Comparison of ENCODE assay signal across 8 cellular contexts in the genomic region with DNA sequence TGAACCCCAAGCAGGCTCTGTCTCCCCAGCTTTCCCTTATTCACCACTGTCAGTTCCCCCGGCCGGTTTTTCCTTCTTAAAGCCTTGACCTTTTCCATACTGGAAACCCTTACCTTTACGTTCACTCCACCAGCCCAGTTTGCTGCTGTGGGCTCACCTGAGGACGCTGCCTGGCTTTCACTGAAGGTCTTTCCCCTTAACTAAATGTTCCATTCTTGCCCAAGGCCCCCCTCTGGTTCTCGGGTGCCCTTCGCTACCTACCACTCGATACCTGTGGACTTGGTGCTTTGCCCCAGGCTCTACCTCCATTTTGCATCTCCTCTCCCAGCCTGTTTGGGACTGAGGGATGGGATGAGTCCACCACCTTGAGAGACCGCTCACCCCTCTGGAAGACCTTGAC. TPM values are rescaled to one million over a fixed set of nuclear protein-coding genes. Genes with fewer than 3 reads are reported as not detected.
DNase-seq lines count a peak whose midpoint lies in the region; ATAC-seq and TF ChIP-seq lines count a peak whose summit lies in the region.

No MANE protein-coding gene starts in this region.

- peak overlapping the region; percentile 74 for H3K27ac Mint-ChIP-seq in stimulated activated naive CD8-positive, alpha-beta T cell treated with anti-CD3 and anti-CD28 coated beads, Interleukin-15, Interleukin-2, amounts not matched to agents 100 ng/mL and 50 ng/mL, for 24 hours

- no peaks in the 10 kb centered on the region for H3K9me3 Mint-ChIP-seq in stimulated activated naive CD8-positive, alpha-beta T cell treated with anti-CD3 and anti-CD28 coated beads, Interleukin-15, Interleukin-2, amounts not matched to agents 100 ng/mL and 50 ng/mL, for 24 hours

- peak overlapping the region; percentile 70 for H3K9ac ChIP-seq in mammary epithelial cell (ENCODE audit: insufficient read depth, low read length)

- H3K9me3 ChIP-seq in mammary epithelial cell (replicated peaks; ENCODE audit: insufficient read depth, low read length) (no peaks in the 10 kb centered on the region), mesodermal cell (ENCODE audit: control insufficient read depth, low read length) (no peaks in the 10 kb centered on the region), aorta (ENCODE audit: control insufficient read depth, low read length) (no peaks in the 10 kb centered on the region)

- CTCF ChIA-PET in mammary epithelial cell (lab: Charles Lee; ENCODE audit: low non-redundant PET) = interaction anchor here (0.6 kb wide), 1 partner anchor 31 kb away, joined by 10 read pairs; no protein-coding TSS in a partner anchor

- H3K79me2 ChIP-seq in mammary epithelial cell (ENCODE audit: insufficient read depth, low read length) = peaks cover 51% of the 10 kb centered on the region

- peak overlapping the region; percentile 83 for H3K4me2 ChIP-seq in mammary epithelial cell (ENCODE audit: insufficient read depth, low read depth, low read length)

- peak overlapping the region; percentile 78 to 99 (median 82) for H3K4me3 ChIP-seq in mammary epithelial cell (replicated peaks in 1 of 3; ENCODE audit: insufficient read depth in 1 of 3, low read depth in 2 of 3, low read length in 3 of 3)
- H3K4me3 ChIP-seq in mesodermal cell (ENCODE audit: extremely low read depth, insufficient read depth, low read length, poor library complexity, severe bottlenecking) = peak overlapping the region; percentile 96
- H3K4me3 ChIP-seq in aorta (ENCODE audit: low read length in 2 of 2) = peak overlapping the region; percentile 76 to 93

- peak overlapping the region; percentile 98 for H3K4me3 Mint-ChIP-seq in stimulated activated naive CD8-positive, alpha-beta T cell treated with anti-CD3 and anti-CD28 coated beads, Interleukin-15, Interleukin-2, amounts not matched to agents 100 ng/mL and 50 ng/mL, for 24 hours

- H4K20me1 ChIP-seq in mammary epithelial cell (ENCODE audit: insufficient read depth, low read length) = no peaks in the 10 kb centered on the region

- peak overlapping the region; percentile 82 for H2AFZ ChIP-seq in mammary epithelial cell (ENCODE audit: low read depth, low read length)

- dilution Hi-C loops in mammary epithelial cell (cut with HindIII; ENCODE audit: low sequenced_read_pairs) = no loop called here

- BruUV-seq in mammary epithelial cell (replicated peaks; lab: Mats Ljungman, UMichigan) = no TSS peak

- intact Hi-C loops in mammary epithelial cell (cut with micrococcal nuclease) = loop anchor here (2.0 kb wide), 1 partner anchor 41 kb away; the partner anchor contains the start of gene EIF2B5
- intact Hi-C loops in aorta (cut with DNase I) = loop anchor here in 1 of 2 donors (5.0 kb wide), 1 partner anchor 72 kb away; the partner anchor contains the start of genes ALG3 and EEF1AKMT4

- ATAC-seq in stimulated activated naive CD8-positive, alpha-beta T cell treated with anti-CD3 and anti-CD28 coated beads, Interleukin-15, Interleukin-2, amounts not matched to agents 100 U/mL and 50 U/mL, for 24 hours = no peak
- no peak for ATAC-seq in aorta (ENCODE audit: low FRiP score)
- no peak for ATAC-seq in GM21360 (IDR thresholded peaks at IDR 0.05; ENCODE audit: unreplicated experiment)
- ATAC-seq in GM21619 (IDR thresholded peaks at IDR 0.05; ENCODE audit: unreplicated experiment) = no peak

- no peaks in the 10 kb centered on the region for H3K27me3 ChIP-seq in mammary epithelial cell (ENCODE audit: insufficient read depth, low read length)
- no peaks in the 10 kb centered on the region for H3K27me3 ChIP-seq in aorta (ENCODE audit: control insufficient read depth in 1 of 2, insufficient read depth in 2 of 2, low read length in 1 of 2)

- H3K36me3 ChIP-seq in mammary epithelial cell (ENCODE audit: insufficient read depth, low read length) = peaks cover 28% of the 10 kb centered on the region
- peaks cover 72% of the 10 kb centered on the region for H3K36me3 ChIP-seq in mesodermal cell (ENCODE audit: control insufficient read depth, insufficient read depth, low read length)
- peaks cover 3 to 13% of the 10 kb centered on the region in 2 donors for H3K36me3 ChIP-seq in aorta (ENCODE audit: control insufficient read depth in 1 of 2, insufficient read depth in 2 of 2, low read length in 1 of 2)

- H3K36me3 Mint-ChIP-seq in stimulated activated naive CD8-positive, alpha-beta T cell treated with anti-CD3 and anti-CD28 coated beads, Interleukin-15, Interleukin-2, amounts not matched to agents 100 ng/mL and 50 ng/mL, for 24 hours (ENCODE audit: low read depth) = peaks cover 35% of the 10 kb centered on the region

- no peak for TF ChIP-seq CTCF in mammary epithelial cell (conservative IDR thresholded peaks at IDR 0.05 in 1 of 2, IDR thresholded peaks at IDR 0.05 in 1 of 2; ENCODE audit: extremely low read depth in 1 of 2, insufficient read depth in 1 of 2, low read depth in 1 of 2, low read length in 2 of 2)

- peaks cover 33% of the 10 kb centered on the region for H3K4me1 Mint-ChIP-seq in stimulated activated naive CD8-positive, alpha-beta T cell treated with anti-CD3 and anti-CD28 coated beads, Interleukin-15, Interleukin-2, amounts not matched to agents 100 ng/mL and 50 ng/mL, for 24 hours (ENCODE audit: low read depth)

- H3K27ac ChIP-seq in mammary epithelial cell (ENCODE audit: insufficient read depth, low read depth, low read length) (peak overlapping the region; percentile 53), mesodermal cell (ENCODE audit: low read depth, low read length, severe bottlenecking) (peak overlapping the region; percentile 96), aorta (ENCODE audit: low read depth in 1 of 2, low read length in 2 of 2) (peak overlapping the region in 1 of 2 donors; percentile 74)

- H3K4me1 ChIP-seq in mammary epithelial cell (ENCODE audit: insufficient read depth, low read length) = peaks cover 29% of the 10 kb centered on the region
- H3K4me1 ChIP-seq in mesodermal cell (ENCODE audit: control insufficient read depth, insufficient read depth, low read length, poor library complexity, severe bottlenecking) = peaks cover 56% of the 10 kb centered on the region
- H3K4me1 ChIP-seq in aorta (ENCODE audit: control insufficient read depth in 1 of 2, insufficient read depth in 2 of 2, low read length in 2 of 2) = no peaks in the 10 kb centered on the region

- DNase-seq in stimulated activated naive CD8-positive, alpha-beta T cell treated with anti-CD3 and anti-CD28 coated beads, Interleukin-15, Interleukin-2, amounts not matched to agents 100 U/mL and 50 U/mL, for 24 hours = no peak
- DNase-seq in mammary epithelial cell (no peak), aorta (no peak), epidermal melanocyte (ENCODE audit: insufficient read length, low spot score) (no peak)

- WGBS in mammary epithelial cell (ENCODE audit: low coverage, missing lambda C conversion rate) = 23% methylated on average over 5 of the region's 8 CpGs
- 2 to 6% methylated on average over 5 to 8 of the region's 8 CpGs for WGBS in mesodermal cell (ENCODE audit: insufficient coverage in 2 of 2), 2 experiments
- 15 to 17% methylated on average over 8 of the region's 8 CpGs for WGBS in aorta, 2 donors

- H3K27me3 Mint-ChIP-seq in stimulated activated naive CD8-positive, alpha-beta T cell treated with anti-CD3 and anti-CD28 coated beads, Interleukin-15, Interleukin-2, amounts not matched to agents 100 ng/mL and 50 ng/mL, for 24 hours = no peaks in the 10 kb centered on the region

- in situ Hi-C loops in mammary epithelial cell (cut with MboI; ENCODE audit: low sequenced_read_pairs in 2 of 2) = no loop called here

RNA-seq across cellular contexts. Expression of gene AP2M1, which starts 0.9 kb away (rescaled TPM):
- 100 to 1,000 TPM; 291 to 348 TPM for total RNA-seq in mammary epithelial cell
- polyA plus RNA-seq in mammary epithelial cell = 441 TPM
- 388 TPM for polyA minus RNA-seq in mammary epithelial cell
- 612 TPM for polyA plus RNA-seq in mesodermal cell (2013, experiment 1 of 2)
- polyA plus RNA-seq in mesodermal cell (2013, experiment 2 of 2) = 553 TPM
- 100 to 1,000 TPM; 249 to 250 TPM for total RNA-seq in aorta
- polyA plus RNA-seq in aorta = 100 to 1,000 TPM; 234 to 237 TPM

RNA-seq across cellular contexts. Expression of gene ABCF3, which starts 10.5 kb away (rescaled TPM):
- total RNA-seq in mammary epithelial cell = 10 to 100 TPM; 50.8 to 58.2 TPM
- polyA plus RNA-seq in mammary epithelial cell = 47.4 TPM
- 98.9 TPM for polyA minus RNA-seq in mammary epithelial cell
- polyA plus RNA-seq in mesodermal cell (2013, experiment 1 of 2) = 33.7 TPM
- polyA plus RNA-seq in mesodermal cell (2013, experiment 2 of 2) = 27.1 TPM
- 10 to 100 TPM; 44.1 to 57.1 TPM for total RNA-seq in aorta
- polyA plus RNA-seq in aorta = 10 to 100 TPM; 30.1 to 75.6 TPM

RNA-seq across cellular contexts. Expression of gene DVL3, which starts 20.3 kb away (rescaled TPM):
- total RNA-seq in mammary epithelial cell = 10 to 100 TPM; 35.2 to 58.7 TPM
- 20.4 TPM for polyA plus RNA-seq in mammary epithelial cell
- polyA minus RNA-seq in mammary epithelial cell = 18.0 TPM
- 86.1 TPM for polyA plus RNA-seq in mesodermal cell (2013, experiment 1 of 2)
- 71.8 TPM for polyA plus RNA-seq in mesodermal cell (2013, experiment 2 of 2)
- total RNA-seq in aorta = 10 to 100 TPM; 66.7 to 77.1 TPM
- 10 to 100 TPM; 13.5 to 55.6 TPM for polyA plus RNA-seq in aorta

RNA-seq across cellular contexts. Expression of gene EIF2B5, which starts 40.3 kb away (rescaled TPM):
- total RNA-seq in mammary epithelial cell = 10 to 100 TPM; 24.5 to 34.8 TPM
- polyA plus RNA-seq in mammary epithelial cell = 32.8 TPM
- polyA minus RNA-seq in mammary epithelial cell = 61.6 TPM
- polyA plus RNA-seq in mesodermal cell (2013, experiment 1 of 2) = 39.7 TPM
- 34.4 TPM for polyA plus RNA-seq in mesodermal cell (2013, experiment 2 of 2)
- 10 to 100 TPM; 32.2 to 32.9 TPM for total RNA-seq in aorta
- 10 to 100 TPM; 24.3 to 53.1 TPM for polyA plus RNA-seq in aorta

RNA-seq across cellular contexts. Expression of gene VWA5B2, which starts 53.9 kb away (rescaled TPM):
- under 1 TPM; 0.19 to 0.33 TPM for total RNA-seq in mammary epithelial cell
- 0.01 TPM for polyA plus RNA-seq in mammary epithelial cell
- polyA minus RNA-seq in mammary epithelial cell = not detected
- polyA plus RNA-seq in mesodermal cell (2013, experiment 1 of 2) = not detected
- polyA plus RNA-seq in mesodermal cell (2013, experiment 2 of 2) = not detected
- not detected for total RNA-seq in aorta
- polyA plus RNA-seq in aorta = under 1 TPM in 1 of 2 donors, not detected in 1; 0.10 TPM
